1 cellular context compared by ENCODE assay signal in genomic region chr10:92066386-92066785, GRCh38.
TF ChIP-seq lines count a peak whose summit lies in the region.

No MANE protein-coding gene starts in this region.

TF ChIP-seq in SK-N-SH, 30 proteins besides CTCF, POLR2A, EP300 and RAD21 (continued from another document):
- TF ChIP-seq REST (IDR thresholded peaks at IDR 0.05; ENCODE audit: low read depth, low read length) (no peak), NFIC (IDR thresholded peaks at IDR 0.05; ENCODE audit: borderline replicate concordance) (no peak), GABPA (IDR thresholded peaks at IDR 0.05; ENCODE audit: low read depth) (no peak), SIN3A (IDR thresholded peaks at IDR 0.05; ENCODE audit: borderline replicate concordance, low read depth, low read length) (no peak), FOXJ3 (CRISPR knock-in tag; IDR thresholded peaks at IDR 0.05) (no peak), CHD2 (IDR thresholded peaks at IDR 0.05; ENCODE audit: low read length, partially characterized antibody) (peak; percentile 64), RCOR1 (IDR thresholded peaks at IDR 0.05; ENCODE audit: low read length) (0 out of 2 replicates have a peak, but pooled peaks have one; percentile 54), NRF1 (IDR thresholded peaks at IDR 0.05; ENCODE audit: low read depth, low read length) (no peak), TEAD4 (IDR thresholded peaks at IDR 0.05; ENCODE audit: borderline replicate concordance, insufficient read depth) (no peak), GATA2 (CRISPR knock-in tag; IDR thresholded peaks at IDR 0.05) (peak; percentile 47), PBX3 (IDR thresholded peaks at IDR 0.05) (no peak)
- TF ChIP-seq, protein P1, sequence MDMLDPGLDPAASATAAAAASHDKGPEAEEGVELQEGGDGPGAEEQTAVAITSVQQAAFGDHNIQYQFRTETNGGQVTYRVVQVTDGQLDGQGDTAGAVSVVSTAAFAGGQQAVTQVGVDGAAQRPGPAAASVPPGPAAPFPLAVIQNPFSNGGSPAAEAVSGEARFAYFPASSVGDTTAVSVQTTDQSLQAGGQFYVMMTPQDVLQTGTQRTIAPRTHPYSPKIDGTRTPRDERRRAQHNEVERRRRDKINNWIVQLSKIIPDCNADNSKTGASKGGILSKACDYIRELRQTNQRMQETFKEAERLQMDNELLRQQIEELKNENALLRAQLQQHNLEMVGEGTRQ (IDR thresholded peaks at IDR 0.05; ENCODE audit: borderline replicate concordance, low read depth, low read length), result no peak
- TF ChIP-seq, protein P2, sequence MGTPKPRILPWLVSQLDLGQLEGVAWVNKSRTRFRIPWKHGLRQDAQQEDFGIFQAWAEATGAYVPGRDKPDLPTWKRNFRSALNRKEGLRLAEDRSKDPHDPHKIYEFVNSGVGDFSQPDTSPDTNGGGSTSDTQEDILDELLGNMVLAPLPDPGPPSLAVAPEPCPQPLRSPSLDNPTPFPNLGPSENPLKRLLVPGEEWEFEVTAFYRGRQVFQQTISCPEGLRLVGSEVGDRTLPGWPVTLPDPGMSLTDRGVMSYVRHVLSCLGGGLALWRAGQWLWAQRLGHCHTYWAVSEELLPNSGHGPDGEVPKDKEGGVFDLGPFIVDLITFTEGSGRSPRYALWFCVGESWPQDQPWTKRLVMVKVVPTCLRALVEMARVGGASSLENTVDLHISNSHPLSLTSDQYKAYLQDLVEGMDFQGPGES (IDR thresholded peaks at IDR 0.05; ENCODE audit: low read depth, low read length), result no peak
- TF ChIP-seq, protein P3, sequence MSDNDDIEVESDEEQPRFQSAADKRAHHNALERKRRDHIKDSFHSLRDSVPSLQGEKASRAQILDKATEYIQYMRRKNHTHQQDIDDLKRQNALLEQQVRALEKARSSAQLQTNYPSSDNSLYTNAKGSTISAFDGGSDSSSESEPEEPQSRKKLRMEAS (IDR thresholded peaks at IDR 0.05; ENCODE audit: low read depth), result no peak
